In genomic region chr17:42512246-42512645, GRCh38 we compare ENCODE assay signal across 1 cellular context.
TF ChIP-seq lines count a peak whose summit lies in the region.

No MANE protein-coding gene starts in this region.

TF ChIP-seq in K562, 482 proteins besides CTCF, POLR2A, EP300 and RAD21:
- TF ChIP-seq BDP1 (IDR thresholded peaks at IDR 0.05; ENCODE audit: insufficient read depth, insufficient read length) = no peak
- no peak for TF ChIP-seq ZNF134 (CRISPR knock-in tag; conservative IDR thresholded peaks at IDR 0.05)
- no peak for TF ChIP-seq ZNF347 (CRISPR knock-in tag; IDR thresholded peaks at IDR 0.05; ENCODE audit: low read depth)
- TF ChIP-seq ZBED1 (IDR thresholded peaks at IDR 0.05) = no peak
- TF ChIP-seq POLR2B (IDR thresholded peaks at IDR 0.05; ENCODE audit: low read depth, partially characterized antibody) = no peak
- no peak for TF ChIP-seq TCFL5 (CRISPR knock-in tag; conservative IDR thresholded peaks at IDR 0.05)
- TF ChIP-seq HEY1 (CRISPR knock-in tag; IDR thresholded peaks at IDR 0.05; ENCODE audit: borderline replicate concordance) = no peak
- TF ChIP-seq LCOR (CRISPR knock-in tag; IDR thresholded peaks at IDR 0.05) = no peak
- no peak for TF ChIP-seq MNT (conservative IDR thresholded peaks at IDR 0.05)
- no peak for TF ChIP-seq SMAD1 (IDR thresholded peaks at IDR 0.05; ENCODE audit: low read depth, low read length, partially characterized antibody)
- no peak for TF ChIP-seq ZNF785 (CRISPR knock-in tag; IDR thresholded peaks at IDR 0.05)
- TF ChIP-seq PHF20 (IDR thresholded peaks at IDR 0.05; ENCODE audit: partially characterized antibody) = no peak
- no peak for TF ChIP-seq ZNF253 (CRISPR knock-in tag; conservative IDR thresholded peaks at IDR 0.05)
- TF ChIP-seq ZNF324 (CRISPR knock-in tag; IDR thresholded peaks at IDR 0.05) = no peak
- TF ChIP-seq ARID2 (IDR thresholded peaks at IDR 0.05) = no peak
- TF ChIP-seq PTTG1 (tag; IDR thresholded peaks at IDR 0.05; ENCODE audit: low read depth) = no peak
TF ChIP-seq in K562: peak in this region for 0.
